ENCODE assay signal across 22 cellular contexts in the genomic region with DNA sequence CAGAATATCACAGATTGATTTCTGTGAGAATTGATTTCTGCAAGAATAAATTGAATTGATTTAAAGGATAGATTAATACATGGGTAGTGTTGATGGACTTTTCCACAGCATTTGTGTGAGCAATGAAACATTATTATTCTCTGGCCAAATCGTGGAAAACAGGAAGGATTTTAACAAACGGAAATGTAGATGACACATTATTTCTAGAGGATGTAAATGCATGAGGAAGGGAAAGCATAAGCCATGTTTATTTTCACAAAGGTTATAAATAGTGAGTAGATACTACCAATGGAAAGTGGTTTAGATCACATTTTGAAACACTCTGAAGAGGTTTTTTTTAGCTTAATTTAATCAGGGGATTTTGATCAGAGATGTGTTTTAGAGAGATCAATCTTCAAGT.
"Had no signal": no experiment of that assay in that cellular context is flagged by ENCODE, and none has a peak within 500 bp of the region (broad histone marks: within the 10 kb centered on the region; RNA-seq: fewer than 3 reads in every experiment).

No MANE protein-coding gene starts in this region.

- H3K27ac ChIP-seq: lower lobe of right lung, prostate gland, right atrium auricular region, testis, tibial artery had no signal

- H3K4me3 ChIP-seq: lower lobe of right lung, prostate gland, right atrium auricular region, smooth muscle cell, testis, tibial artery had no signal

- H3K9me3 ChIP-seq: prostate gland, right atrium auricular region, testis, tibial artery had no signal

- H3K4me1 ChIP-seq: lower lobe of right lung, prostate gland, right atrium auricular region, testis, tibial artery had no signal

- H3K4me2 ChIP-seq: smooth muscle cell had no signal

- H3K27me3 ChIP-seq: right atrium auricular region, testis, tibial artery had no signal

- DNase-seq: cortex of kidney; effector memory CD4-positive, alpha-beta T cell; hypothalamus; immature natural killer cell; left ventricle myocardium superior; lower lobe of right lung; natural killer cell; nucleus accumbens; stimulated activated CD4-positive, alpha-beta T cell treated with anti-CD3 and anti-CD28 coated beads, Interleukin-12 subunit alpha, Interleukin-12 subunit beta, amount 100 ng/mL, for 4 hours; stimulated activated CD4-positive, alpha-beta T cell treated with anti-CD3 and anti-CD28 coated beads, Interleukin-1b, Interleukin-23, amount 100 ng/mL, for 48 hours; stimulated activated CD4-positive, alpha-beta T cell treated with anti-CD3 and anti-CD28 coated beads, Interleukin-4, amount 100 ng/mL, for 1 hour; stimulated activated CD8-positive, alpha-beta memory T cell treated with anti-CD3 and anti-CD28 coated beads, Interleukin-4, amount 100 ng/mL, for 48 hours; stimulated activated naive CD8-positive, alpha-beta T cell treated with anti-CD3 and anti-CD28 coated beads, Interleukin-15, Interleukin-2, amounts not matched to agents 100 U/mL and 50 U/mL, for 24 hours; substantia nigra; testis; tibial artery had no signal

- ATAC-seq: left ventricle myocardium superior; lower lobe of right lung; natural killer cell; sciatic nerve; stimulated activated naive CD8-positive, alpha-beta T cell treated with anti-CD3 and anti-CD28 coated beads, Interleukin-15, Interleukin-2, amounts not matched to agents 100 U/mL and 50 U/mL, for 24 hours had no signal

- H3K36me3 ChIP-seq: lower lobe of right lung, prostate gland, right atrium auricular region, tibial artery had no signal

- FAIRE-seq: frontal cortex, keratinocyte had no signal
